ENCODE assay signal across 12 cellular contexts in the genomic region with DNA sequence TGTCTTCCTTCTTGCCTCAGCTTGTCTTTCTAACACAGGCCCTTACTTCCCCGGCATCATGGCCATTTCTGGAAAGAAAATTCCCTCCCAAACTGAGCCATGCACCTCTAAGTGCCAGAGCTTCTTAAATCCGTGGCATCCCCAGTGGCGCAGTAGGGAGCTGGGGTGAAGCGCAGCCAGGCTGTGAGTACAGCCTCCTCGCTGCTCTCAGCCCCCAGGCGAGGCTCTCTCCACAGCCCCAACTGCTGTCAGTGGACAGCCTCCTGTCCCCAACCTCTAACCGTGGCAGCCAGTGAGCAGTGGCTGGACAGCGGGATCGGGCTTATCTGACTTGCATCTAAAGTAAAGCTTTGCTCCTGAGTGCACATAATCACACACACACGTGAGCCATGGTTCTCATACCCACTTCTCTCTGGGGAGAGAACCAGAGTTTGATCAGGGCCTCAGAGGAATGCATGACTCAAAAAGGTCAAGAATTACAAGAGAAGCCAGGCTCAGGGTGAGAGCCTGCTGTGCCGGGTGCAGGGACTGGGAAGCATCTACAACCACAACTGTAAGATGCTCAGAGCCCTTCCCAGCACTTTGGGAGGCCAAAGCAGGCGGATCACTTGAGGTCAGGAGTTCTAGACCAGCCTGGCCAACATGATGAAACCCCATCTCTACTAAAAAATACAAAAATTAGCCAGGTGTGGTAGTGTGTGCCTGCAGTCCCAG. TPM values are rescaled to one million over a fixed set of nuclear protein-coding genes. Genes with fewer than 3 reads are reported as not detected.
A peak's percentile ranks its signal among the peaks of the same experiment; 100 is the strongest.
DNase-seq lines count a peak whose midpoint lies in the region; ATAC-seq and TF ChIP-seq lines count a peak whose summit lies in the region.
"Had no signal": no experiment of that assay in that cellular context is flagged by ENCODE, and none has a peak within 500 bp of the region (broad histone marks: within the 10 kb centered on the region; RNA-seq: fewer than 3 reads in every experiment).

No MANE protein-coding gene starts in this region.

- H3K4me3 ChIP-seq in AG04449 (ENCODE audit: low read depth, low read length) (no peak overlapping the region), choroid plexus epithelial cell (ENCODE audit: low read depth, low read length) (no peak overlapping the region), lower lobe of right lung (no peak overlapping the region), mucosa of descending colon (no peak overlapping the region)

- H3K27me3 ChIP-seq in lower lobe of right lung (ENCODE audit: low read depth), result no peaks in the 10 kb centered on the region

- TF ChIP-seq CTCF in AG04449 (IDR thresholded peaks at IDR 0.05; ENCODE audit: insufficient read depth, low read length, missing control alignments), result no peak
- no peak for TF ChIP-seq CTCF in choroid plexus epithelial cell (conservative IDR thresholded peaks at IDR 0.05; ENCODE audit: low read depth, low read length)
- no peak for TF ChIP-seq CTCF in lower lobe of right lung (IDR thresholded peaks at IDR 0.05)
- no peak for TF ChIP-seq CTCF in mucosa of descending colon (IDR thresholded peaks at IDR 0.05)

- CTCF ChIA-PET in AG04449 (lab: Yijun Ruan, JAX), result interaction anchor here (0.6 to 0.9 kb wide), 2 partner anchors 42 to 156 kb away, joined by 3 read pairs; no protein-coding TSS in a partner anchor

- DNase-seq in AG04449 (ENCODE audit: low read depth, low spot score) (peak; percentile 69), HS-5 (ENCODE audit: low read depth) (peak; percentile 83), choroid plexus epithelial cell (ENCODE audit: low read depth) (peak; percentile 96), lower lobe of right lung (no peak), mucosa of descending colon (no peak), NCI-H510A (lab: John Stamatoyannopoulos, UW) (no peak)
- DNase-seq: activated T-cell treated with anti-CD3 and anti-CD28 coated beads, Interleukin-2, amount 50 U/mL, for 1 hour; NCI-H82 had no signal

- intact Hi-C loops in lower lobe of right lung (cut with DNase I) (no loop called here), mucosa of descending colon (cut with DNase I, micrococcal nuclease) (no loop called here)

- H3K9me3 ChIP-seq in lower lobe of right lung (no peaks in the 10 kb centered on the region), mucosa of descending colon (no peaks in the 10 kb centered on the region)

- H3K4me1 ChIP-seq in lower lobe of right lung, result no peaks in the 10 kb centered on the region
- H3K4me1 ChIP-seq in mucosa of descending colon (ENCODE audit: low read depth), result no peaks in the 10 kb centered on the region
- H3K4me1 ChIP-seq: parathyroid adenoma had no signal

- H3K36me3 ChIP-seq in lower lobe of right lung (no peaks in the 10 kb centered on the region), mucosa of descending colon (ENCODE audit: low read depth) (no peaks in the 10 kb centered on the region)

- POLR2A ChIA-PET in AG04449 (lab: Yijun Ruan, JAX), result no interaction called here

- H3K27ac ChIP-seq in lower lobe of right lung, result no peak overlapping the region
- H3K27ac ChIP-seq: C4-2B, parathyroid adenoma had no signal

- ATAC-seq in lower lobe of right lung (peak; percentile 62 to 93), mucosa of descending colon (no peak), HG03521 (IDR thresholded peaks at IDR 0.05; ENCODE audit: unreplicated experiment) (no peak), HG02759 (IDR thresholded peaks at IDR 0.05; ENCODE audit: unreplicated experiment) (no peak)

RNA-seq across cellular contexts. Expression of a gene that starts 50.7 kb away (rescaled TPM):
- total RNA-seq in lower lobe of right lung, result 15.4 TPM
- 10 to 100 TPM; 22.2 to 30.9 (median 27.5) TPM for total RNA-seq in mucosa of descending colon

Comparison
In these comparisons a context has a peak if more than half of its experiments do, and no peak if none do; other contexts are left out.
1. DNase-seq: peak in AG04449 (single experiment), HS-5 (single experiment) and choroid plexus epithelial cell (single experiment); none in lower lobe of right lung (single experiment), mucosa of descending colon (0 of 3) and NCI-H510A (single experiment).
2. ATAC-seq: peak in lower lobe of right lung (2 of 2); none in mucosa of descending colon (single experiment), HG03521 (single experiment) and HG02759 (single experiment).